Comparison of ENCODE assay signal across 8 cellular contexts in genomic region chr3:167380004-167380689, GRCh38. TPM values are rescaled to one million over a fixed set of nuclear protein-coding genes. Genes with fewer than 3 reads are reported as not detected.
A peak's percentile ranks its signal among the peaks of the same experiment; 100 is the strongest.
DNase-seq lines count a peak whose midpoint lies in the region; ATAC-seq and TF ChIP-seq lines count a peak whose summit lies in the region.

Gene ZBBX (minus strand): TSS chr3:167380297. CDS start chr3:167372901, 7,396 bp downstream.

- intact Hi-C loops in lower lobe of right lung (cut with DNase I) = no loop called here

- peak; percentile 78 for TF ChIP-seq CTCF in lower lobe of right lung (IDR thresholded peaks at IDR 0.05)

- H4K20me1 ChIP-seq in BLaER1 treated with 17β-estradiol and CSF1 and Interleukin-3, amounts not matched to agents 10 nM and 100 nM = no peaks in the 10 kb centered on the region

- peak within 1 kb of the TSS; percentile 1 to 77 (median 38); a peak in 17 of 22 replicates for H3K4me2 ChIP-seq in BLaER1 treated with 17β-estradiol and CSF1 and Interleukin-3, amounts not matched to agents 10 nM and 100 nM

- no peaks in the 10 kb centered on the region for H3K36me3 ChIP-seq in BLaER1 treated with 17β-estradiol and CSF1 and Interleukin-3, amounts not matched to agents 10 nM and 100 nM
- H3K36me3 ChIP-seq in ectodermal cell (ENCODE audit: control insufficient read depth, insufficient read depth, low read length) = no peaks in the 10 kb centered on the region
- no peaks in the 10 kb centered on the region for H3K36me3 ChIP-seq in lower lobe of right lung

- H3K4me3 ChIP-seq in BLaER1 treated with 17β-estradiol and CSF1 and Interleukin-3, amounts not matched to agents 10 nM and 100 nM = peak within 1 kb of the TSS in 1 of 10 experiments; percentile 16; a peak in 1 of 20 replicates
- H3K4me3 ChIP-seq in ectodermal cell (ENCODE audit: insufficient read depth, low read depth, low read length) = peak within 1 kb of the TSS; percentile 59
- H3K4me3 ChIP-seq in lower lobe of right lung = peak within 1 kb of the TSS; percentile 46

- no peaks in the 10 kb centered on the region for H3K9me3 ChIP-seq in BLaER1 treated with 17β-estradiol and CSF1 and Interleukin-3, amounts not matched to agents 10 nM and 100 nM (replicated peaks in 1 of 11)
- no peaks in the 10 kb centered on the region for H3K9me3 ChIP-seq in ectodermal cell (ENCODE audit: control insufficient read depth, low read length)
- no peaks in the 10 kb centered on the region for H3K9me3 ChIP-seq in lower lobe of right lung

- peaks cover 0 to 5% (median 0%) of the 10 kb centered on the region in 10 experiments; a peak in 3 of 20 replicates for H3K4me1 ChIP-seq in BLaER1 treated with 17β-estradiol and CSF1 and Interleukin-3, amounts not matched to agents 10 nM and 100 nM
- H3K4me1 ChIP-seq in ectodermal cell (ENCODE audit: control insufficient read depth, insufficient read depth, low read length) = no peaks in the 10 kb centered on the region
- peaks cover 8% of the 10 kb centered on the region for H3K4me1 ChIP-seq in lower lobe of right lung

- WGBS in ectodermal cell, 2 experiments = 6% methylated on average over 28 of the region's 28 CpGs

- DNase-seq in NCI-H748 (lab: John Stamatoyannopoulos, UW; ENCODE audit: unreplicated experiment) = peak; percentile 90
- peak; percentile 74 to 75 for DNase-seq in activated CD4-positive, alpha-beta T cell treated with anti-CD3 and anti-CD28 coated beads, Interleukin-2, amount 50 U/mL, for 4 hours
- DNase-seq in lower lobe of right lung = peak; percentile 83
- DNase-seq in stimulated activated CD4-positive, alpha-beta T cell treated with anti-CD3 and anti-CD28 coated beads, TNF-alpha, amount 100 ng/mL, for 24 hours (ENCODE audit: low read depth in 3 of 3) = peak; percentile 63 to 82 (median 75)

- H3K27ac ChIP-seq in BLaER1 treated with 17β-estradiol and CSF1 and Interleukin-3, amounts not matched to agents 10 nM and 100 nM = peak within 1 kb of the TSS in 1 of 11 experiments; percentile 30; a peak in 1 of 22 replicates
- H3K27ac ChIP-seq in ectodermal cell (ENCODE audit: insufficient read depth, low read depth, low read length, poor library complexity, severe bottlenecking) (no peak within 1 kb of the TSS), lower lobe of right lung (no peak within 1 kb of the TSS)

- peak; percentile 100 for ATAC-seq in GM19397 (IDR thresholded peaks at IDR 0.05; ENCODE audit: unreplicated experiment)
- peak; percentile 100 for ATAC-seq in HG03558 (IDR thresholded peaks at IDR 0.05; ENCODE audit: extremely low read depth, unreplicated experiment)
- ATAC-seq in lower lobe of right lung = peak; percentile 96 to 97

- H3K27me3 ChIP-seq in BLaER1 treated with 17β-estradiol and CSF1 and Interleukin-3, amounts not matched to agents 10 nM and 100 nM = no peaks in the 10 kb centered on the region
- H3K27me3 ChIP-seq in ectodermal cell (ENCODE audit: control insufficient read depth, insufficient read depth, low read length, poor library complexity, severe bottlenecking) (no peaks in the 10 kb centered on the region), lower lobe of right lung (ENCODE audit: low read depth) (no peaks in the 10 kb centered on the region)

- H3K9ac ChIP-seq in BLaER1 treated with 17β-estradiol and CSF1 and Interleukin-3, amounts not matched to agents 10 nM and 100 nM = no peak within 1 kb of the TSS

RNA-seq across cellular contexts. Expression of gene ZBBX, which starts in this region (rescaled TPM):
- polyA plus RNA-seq in ectodermal cell (2013, experiment 1 of 4) = 3.2 TPM
- polyA plus RNA-seq in ectodermal cell (2013, experiment 2 of 4) = 4.2 TPM
- polyA plus RNA-seq in ectodermal cell (2013, experiment 3 of 4) = 3.8 TPM
- 4.0 TPM for polyA plus RNA-seq in ectodermal cell (2013, experiment 4 of 4)
- total RNA-seq in lower lobe of right lung = 15.2 TPM
